In genomic region chr2:105822186-105822585, GRCh38 we compare ENCODE assay signal across 9 cellular contexts.
A peak's percentile ranks its signal among the peaks of the same experiment; 100 is the strongest.
DNase-seq lines count a peak whose midpoint lies in the region; ATAC-seq and TF ChIP-seq lines count a peak whose summit lies in the region.
"Had no signal": no experiment of that assay in that cellular context is flagged by ENCODE, and none has a peak within 500 bp of the region (broad histone marks: within the 10 kb centered on the region; RNA-seq: fewer than 3 reads in every experiment).

No MANE protein-coding gene starts in this region.

- no peak overlapping the region for H2BK5ac ChIP-seq in mesenchymal stem cell (ENCODE audit: low read depth, low read length, poor library complexity, severe bottlenecking)

- TF ChIP-seq CTCF in coronary artery (IDR thresholded peaks at IDR 0.05) = no peak

- no peak overlapping the region for H2BK120ac ChIP-seq in mesenchymal stem cell (ENCODE audit: low read depth, low read length)

- H3K4me3 ChIP-seq in mesenchymal stem cell (ENCODE audit: insufficient read depth in 1 of 2, low read depth in 1 of 2, low read length in 2 of 2) (no peak overlapping the region), coronary artery (no peak overlapping the region)

- no peak overlapping the region for H2AFZ ChIP-seq in mesenchymal stem cell (ENCODE audit: low read depth, low read length)

- no peaks in the 10 kb centered on the region for H3K9me3 ChIP-seq in mesenchymal stem cell (ENCODE audit: control insufficient read depth, low read length)

- no peak overlapping the region for H3K23ac ChIP-seq in mesenchymal stem cell (ENCODE audit: low read length in 2 of 2)

- 72% methylated on average over 7 of the region's 7 CpGs for WGBS in mesenchymal stem cell

- H2AK5ac ChIP-seq in mesenchymal stem cell (ENCODE audit: low read length, severe bottlenecking) = no peak overlapping the region

- H3K27me3 ChIP-seq in mesenchymal stem cell (ENCODE audit: control insufficient read depth in 1 of 2, insufficient read depth in 1 of 2, low read length in 2 of 2) = no peaks in the 10 kb centered on the region

- H3K27ac ChIP-seq in mesenchymal stem cell (ENCODE audit: low read length, poor library complexity, severe bottlenecking) = no peak overlapping the region
- H3K27ac ChIP-seq in coronary artery = no peak overlapping the region

- no peak overlapping the region for H3K4me2 ChIP-seq in mesenchymal stem cell (ENCODE audit: low read length, poor library complexity, severe bottlenecking)

- no peak overlapping the region for H3K9ac ChIP-seq in mesenchymal stem cell (ENCODE audit: low read length)

- peaks cover 52% of the 10 kb centered on the region for H3K79me1 ChIP-seq in mesenchymal stem cell (replicated peaks; ENCODE audit: low read length, poor library complexity, severe bottlenecking)

- peaks cover 4% of the 10 kb centered on the region for H3K4me1 ChIP-seq in mesenchymal stem cell (ENCODE audit: control insufficient read depth, insufficient read depth, low read depth, low read length)

- H3K36me3 ChIP-seq in mesenchymal stem cell (ENCODE audit: control insufficient read depth in 1 of 2, insufficient read depth in 2 of 2, low read depth in 1 of 2, low read length in 2 of 2) = peaks cover 4 to 5% of the 10 kb centered on the region in 2 experiments

- H3K18ac ChIP-seq in mesenchymal stem cell (ENCODE audit: low read depth in 1 of 2, low read length in 2 of 2) = no peak overlapping the region

- DNase-seq in mesenchymal stem cell (peak; percentile 18), coronary artery (ENCODE audit: low spot score) (no peak), NCI-H1092 (lab: John Stamatoyannopoulos, UW) (no peak)
- no peak for DNase-seq in stimulated activated CD4-positive, alpha-beta T cell treated with anti-CD3 and anti-CD28 coated beads, Interleukin-2, amount 100 ng/mL, for 48 hours
- DNase-seq in stimulated activated CD4-positive, alpha-beta T cell treated with anti-CD3 and anti-CD28 coated beads, Interleukin-2, amount 100 ng/mL, for 24 hours = no peak
- DNase-seq: NCI-H1436 treated with DMSO at 0.1 percent for 48 hours had no signal

- ATAC-seq in GM18502 (IDR thresholded peaks at IDR 0.05; ENCODE audit: poor library complexity, unreplicated experiment) = peak; percentile 97
- ATAC-seq in GM21528 (IDR thresholded peaks at IDR 0.05; ENCODE audit: low FRiP score, unreplicated experiment) = peak; percentile 67
- ATAC-seq in HG03520 (IDR thresholded peaks at IDR 0.05; ENCODE audit: unreplicated experiment) = peak; percentile 88

- H4K8ac ChIP-seq in mesenchymal stem cell (ENCODE audit: low read length) = no peak overlapping the region

- H3K4ac ChIP-seq in mesenchymal stem cell (ENCODE audit: low read depth in 1 of 2, low read length in 2 of 2) = no peak overlapping the region

- H3K14ac ChIP-seq in mesenchymal stem cell (ENCODE audit: low read length in 2 of 2) = no peak overlapping the region

- no peak overlapping the region for H4K91ac ChIP-seq in mesenchymal stem cell (ENCODE audit: low read length)

- no peak overlapping the region for H2BK12ac ChIP-seq in mesenchymal stem cell (ENCODE audit: low read length in 2 of 2)

- H2BK15ac ChIP-seq in mesenchymal stem cell (ENCODE audit: low read depth, poor library complexity, severe bottlenecking) = no peak overlapping the region
